In genomic region chr16:73887895-73888294, GRCh38 we compare ENCODE assay signal across 28 cellular contexts.
"Had no signal": no experiment of that assay in that cellular context is flagged by ENCODE, and none has a peak within 500 bp of the region (broad histone marks: within the 10 kb centered on the region; RNA-seq: fewer than 3 reads in every experiment).

No MANE protein-coding gene starts in this region.

- H3K27ac Mint-ChIP-seq: activated CD8-positive, alpha-beta memory T cell treated with anti-CD3 and anti-CD28 coated beads, Interleukin-2, amount 10 ng/mL, durations not matched to agents 7 days and 5 days; activated naive CD4-positive, alpha-beta T cell treated with anti-CD3 and anti-CD28 coated beads, Interleukin-2, amount 50 U/mL, for 24 hours; activated T-cell treated with anti-CD3 and anti-CD28 coated beads, Interleukin-2, amount 50 U/mL, for 24 hours; activated T-helper 1 cell treated with anti-CD3 and anti-CD28 coated beads, Interleukin-12 subunit alpha, Interleukin-12 subunit beta, Interleukin-2, Interleukin-4 antibody, amounts not matched to agents 30 ng/mL and 10 ng/mL and 1 ng/mL, durations not matched to agents 14 hours and 24 hours and 36 hours; IgD-negative memory B cell; T-cell had no signal

- H3K27me3 Mint-ChIP-seq: brain had no signal

- H3K27ac ChIP-seq: SK-N-MC had no signal

- DNase-seq: activated CD4-positive, CD25-positive, alpha-beta regulatory T cell; activated CD8-positive, alpha-beta memory T cell treated with anti-CD3 and anti-CD28 coated beads, Interleukin-2, amount 10 ng/mL, durations not matched to agents 7 days and 5 days; activated effector memory CD4-positive, alpha-beta T cell treated with Interleukin-2 at 50 U/mL for 16 hours; activated naive CD4-positive, alpha-beta T cell; activated T-cell treated with anti-CD3 and anti-CD28 coated beads, Interleukin-2, amount 50 U/mL, for 24 hours; amygdala; KG1; NCI-H1092; NCI-H1417; NCI-H1694; NCI-H2029; NCI-H2107; NCI-H2171 treated with DMSO at 0.1 percent for 48 hours; NCI-H226; NCI-H510A; NCI-H526 treated with DMSO at 0.1 percent for 48 hours; NCI-H82; T-cell; T-helper 2 cell; T1000 had no signal

- FAIRE-seq: astrocyte, TTC549 had no signal

- H3K9me3 Mint-ChIP-seq: activated naive CD4-positive, alpha-beta T cell treated with anti-CD3 and anti-CD28 coated beads, Interleukin-2, amount 50 U/mL, for 24 hours; activated T-cell treated with anti-CD3 and anti-CD28 coated beads, Interleukin-2, amount 50 U/mL, for 24 hours; activated T-helper 1 cell treated with anti-CD3 and anti-CD28 coated beads, Interleukin-12 subunit alpha, Interleukin-12 subunit beta, Interleukin-2, Interleukin-4 antibody, amounts not matched to agents 30 ng/mL and 10 ng/mL and 1 ng/mL, durations not matched to agents 14 hours and 24 hours and 36 hours; brain; T-cell had no signal

- H3K4me3 Mint-ChIP-seq: activated CD8-positive, alpha-beta memory T cell treated with anti-CD3 and anti-CD28 coated beads, Interleukin-2, amount 10 ng/mL, durations not matched to agents 7 days and 5 days; activated naive CD4-positive, alpha-beta T cell treated with anti-CD3 and anti-CD28 coated beads, Interleukin-2, amount 50 U/mL, for 24 hours; activated T-cell treated with anti-CD3 and anti-CD28 coated beads, Interleukin-2, amount 50 U/mL, for 24 hours; activated T-helper 1 cell treated with anti-CD3 and anti-CD28 coated beads, Interleukin-12 subunit alpha, Interleukin-12 subunit beta, Interleukin-2, Interleukin-4 antibody, amounts not matched to agents 30 ng/mL and 10 ng/mL and 1 ng/mL, durations not matched to agents 14 hours and 24 hours and 36 hours; IgD-negative memory B cell; T-cell had no signal

- H3K4me1 Mint-ChIP-seq: activated CD8-positive, alpha-beta memory T cell treated with anti-CD3 and anti-CD28 coated beads, Interleukin-2, amount 10 ng/mL, durations not matched to agents 7 days and 5 days; activated naive CD4-positive, alpha-beta T cell treated with anti-CD3 and anti-CD28 coated beads, Interleukin-2, amount 50 U/mL, for 24 hours had no signal

- H3K36me3 Mint-ChIP-seq: activated CD8-positive, alpha-beta memory T cell treated with anti-CD3 and anti-CD28 coated beads, Interleukin-2, amount 10 ng/mL, durations not matched to agents 7 days and 5 days; activated naive CD4-positive, alpha-beta T cell treated with anti-CD3 and anti-CD28 coated beads, Interleukin-2, amount 50 U/mL, for 24 hours; brain; T-cell had no signal

- H3K4me3 ChIP-seq: SK-N-MC had no signal

- ATAC-seq: activated CD8-positive, alpha-beta memory T cell treated with anti-CD3 and anti-CD28 coated beads, Interleukin-2, amount 10 ng/mL, durations not matched to agents 7 days and 5 days; Right ventricle myocardium inferior; T-cell had no signal
